In genomic region chr1:192639607-192640368, GRCh38 we compare ENCODE assay signal across 8 cellular contexts. TPM values are rescaled to one million over a fixed set of nuclear protein-coding genes. Genes with fewer than 3 reads are reported as not detected.
DNase-seq lines count a peak whose midpoint lies in the region; ATAC-seq and TF ChIP-seq lines count a peak whose summit lies in the region.

No MANE protein-coding gene starts in this region.

- H3K27me3 Mint-ChIP-seq in CD4-positive, alpha-beta T cell, result no peaks in the 10 kb centered on the region

- H3K9me3 ChIP-seq in tibial artery, result no peaks in the 10 kb centered on the region
- H3K9me3 ChIP-seq in CD4-positive, alpha-beta T cell (ENCODE audit: control insufficient read depth, low read length), result no peaks in the 10 kb centered on the region

- no peak overlapping the region for H3K18ac ChIP-seq in mesendoderm (ENCODE audit: low read length)

- H3K79me2 ChIP-seq in mesendoderm (ENCODE audit: control insufficient read depth, insufficient read depth, low read length), result no peaks in the 10 kb centered on the region

- H3K23ac ChIP-seq in mesendoderm (ENCODE audit: low read length), result no peak overlapping the region

- H3K4me1 ChIP-seq in tibial artery, result no peaks in the 10 kb centered on the region
- no peaks in the 10 kb centered on the region for H3K4me1 ChIP-seq in mesendoderm (ENCODE audit: control insufficient read depth, low read depth, low read length)

- no peak overlapping the region for H3K56ac ChIP-seq in mesendoderm (ENCODE audit: low read length)

- TF ChIP-seq CTCF in GM13976 (IDR thresholded peaks at IDR 0.05; ENCODE audit: borderline replicate concordance, control extremely low read depth, extremely low read depth, insufficient read depth, missing control alignments), result no peak
- no peak for TF ChIP-seq CTCF in fibroblast of mammary gland (conservative IDR thresholded peaks at IDR 0.05; ENCODE audit: control insufficient read depth, insufficient read depth, low read depth, low read length)
- TF ChIP-seq CTCF in tibial artery (IDR thresholded peaks at IDR 0.05), result no peak
- no peak for TF ChIP-seq CTCF in CD4-positive, alpha-beta T cell (IDR thresholded peaks at IDR 0.05)

- H3K36me3 Mint-ChIP-seq in CD4-positive, alpha-beta T cell (ENCODE audit: low read depth), result no peaks in the 10 kb centered on the region

- no peak overlapping the region for H3K27ac ChIP-seq in tibial artery
- no peak overlapping the region for H3K27ac ChIP-seq in CD4-positive, alpha-beta T cell (ENCODE audit: low read depth, low read length)
- H3K27ac ChIP-seq in mesendoderm (ENCODE audit: low read depth, low read length), result no peak overlapping the region

- no peaks in the 10 kb centered on the region for H3K79me1 ChIP-seq in mesendoderm (ENCODE audit: low read length)

- H4K8ac ChIP-seq in mesendoderm (ENCODE audit: low read depth, low read length), result no peak overlapping the region

- no peak overlapping the region for H4K5ac ChIP-seq in mesendoderm (ENCODE audit: low read length)

- H3K4me3 ChIP-seq in fibroblast of mammary gland (ENCODE audit: control insufficient read depth, low read depth, low read length) (no peak overlapping the region), tibial artery (no peak overlapping the region), mesendoderm (ENCODE audit: low read length) (no peak overlapping the region)

- H2BK15ac ChIP-seq in mesendoderm (replicated peaks; ENCODE audit: low read depth), result no peak overlapping the region

- H3K4me2 ChIP-seq in mesendoderm (ENCODE audit: low read length), result no peak overlapping the region

- WGBS in mesendoderm (ENCODE audit: extremely low coverage, insufficient coverage, low lambda C conversion rate), result no CpG with 5 or more reads among the region's 4 CpGs

- H3K9me3 Mint-ChIP-seq in CD4-positive, alpha-beta T cell, result no peaks in the 10 kb centered on the region

- no peaks in the 10 kb centered on the region for H3K36me3 ChIP-seq in tibial artery
- H3K36me3 ChIP-seq in mesendoderm (ENCODE audit: control insufficient read depth, insufficient read depth, low read length), result no peaks in the 10 kb centered on the region

- no peak overlapping the region for H3K27ac Mint-ChIP-seq in CD4-positive, alpha-beta T cell

- H3K4me3 Mint-ChIP-seq in CD4-positive, alpha-beta T cell, result no peak overlapping the region

- H2BK120ac ChIP-seq in mesendoderm (ENCODE audit: low read depth, low read length), result no peak overlapping the region

- H3K9ac ChIP-seq in mesendoderm (ENCODE audit: low read length), result no peak overlapping the region

- H2BK5ac ChIP-seq in mesendoderm (ENCODE audit: low read length), result no peak overlapping the region

- no peaks in the 10 kb centered on the region for H3K27me3 ChIP-seq in tibial artery
- H3K27me3 ChIP-seq in CD4-positive, alpha-beta T cell (ENCODE audit: control insufficient read depth, insufficient read depth, low read length), result no peaks in the 10 kb centered on the region
- no peaks in the 10 kb centered on the region for H3K27me3 ChIP-seq in mesendoderm (ENCODE audit: insufficient read depth, low read length, poor library complexity)

- ATAC-seq in GM21529 (IDR thresholded peaks at IDR 0.05; ENCODE audit: unreplicated experiment), result peak; percentile 76
- no peak for ATAC-seq in CD4-positive, alpha-beta T cell (ENCODE audit: poor library complexity)

- peak; percentile 3 for DNase-seq in GM13976 (ENCODE audit: low spot score)
- peak; percentile 72 for DNase-seq in HT-29 (ENCODE audit: low spot score)
- peak; percentile 55 for DNase-seq in fibroblast of mammary gland (ENCODE audit: low read depth)
- DNase-seq in inferior parietal cortex (ENCODE audit: extremely low spot score), result no peak
- no peak for DNase-seq in tibial artery
- no peak for DNase-seq in CD4-positive, alpha-beta T cell
- DNase-seq in mesendoderm, result no peak

- in situ Hi-C loops in GM13976 (cut with MboI; ENCODE audit: low sequenced_read_pairs, unreplicated experiment), result no loop called here

- no peaks in the 10 kb centered on the region for H3K4me1 Mint-ChIP-seq in CD4-positive, alpha-beta T cell (ENCODE audit: low read depth)

- POLR2A ChIA-PET in CD4-positive, alpha-beta T cell (lab: Charles Lee), result interaction anchor here (0.7 kb wide), 1 partner anchor 162 kb away, joined by 3 read pairs; no protein-coding TSS in a partner anchor

- CTCF ChIA-PET in CD4-positive, alpha-beta T cell (lab: Charles Lee), result no interaction called here

- no peak overlapping the region for H2AK5ac ChIP-seq in mesendoderm (ENCODE audit: low read length)

- intact Hi-C loops in tibial artery (cut with DNase I; ENCODE audit: low total_unique reads), result no loop called here
- intact Hi-C loops in CD4-positive, alpha-beta T cell (cut with DNase I, micrococcal nuclease), result no loop called here

- no peak overlapping the region for H3K4ac ChIP-seq in mesendoderm (ENCODE audit: low read depth, low read length)

RNA-seq across cellular contexts. Expression of gene RGS13, which starts 3.8 kb away (rescaled TPM):
- total RNA-seq in HT-29 (2014; rRNA removed; shearing (Covaris generic)), result not detected in 2 replicates
- under 1 TPM; 0.17 to 0.30 TPM for total RNA-seq in CD4-positive, alpha-beta T cell
- polyA plus RNA-seq in mesendoderm (2013, experiment 1 of 2), result not detected
- polyA plus RNA-seq in mesendoderm (2013, experiment 2 of 2), result not detected

Comparison
In these comparisons a context has a peak if more than half of its experiments do, and no peak if none do; other contexts are left out.
1. DNase-seq: peak in GM13976 (single experiment), HT-29 (single experiment) and fibroblast of mammary gland (single experiment); none in inferior parietal cortex (single experiment), tibial artery (0 of 2), CD4-positive, alpha-beta T cell (0 of 10) and mesendoderm (single experiment).